23 cellular contexts compared by ENCODE assay signal in the genomic region with DNA sequence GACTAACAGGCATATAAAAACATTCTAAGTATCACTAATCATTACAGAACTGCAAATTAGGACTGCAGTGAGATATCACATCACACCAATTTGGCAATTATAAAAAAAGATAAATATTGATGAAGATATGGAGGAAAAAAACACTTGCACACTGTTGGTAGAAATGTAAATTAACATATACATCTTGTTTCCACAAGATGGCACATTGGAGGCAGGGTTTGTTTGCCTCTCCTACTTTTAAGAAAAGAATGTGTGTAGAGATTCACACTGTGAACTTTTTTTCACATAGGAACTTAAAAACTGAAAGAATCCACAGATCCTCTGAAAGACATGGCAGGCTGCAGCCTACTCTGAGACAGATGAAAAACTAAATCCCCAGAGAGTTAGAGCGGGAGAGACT. TPM values are rescaled to one million over a fixed set of nuclear protein-coding genes. Genes with fewer than 3 reads are reported as not detected.
DNase-seq lines count a peak whose midpoint lies in the region; ATAC-seq, FAIRE-seq and TF ChIP-seq lines count a peak whose summit lies in the region.
"Had no signal": no experiment of that assay in that cellular context is flagged by ENCODE, and none has a peak within 500 bp of the region (broad histone marks: within the 10 kb centered on the region; RNA-seq: fewer than 3 reads in every experiment).

No MANE protein-coding gene starts in this region.

- H3K4me1 ChIP-seq in DND-41 (ENCODE audit: insufficient read depth, low read length) = no peaks in the 10 kb centered on the region

- no peaks in the 10 kb centered on the region for H4K20me1 ChIP-seq in DND-41 (ENCODE audit: insufficient read depth, low read length)

- no peaks in the 10 kb centered on the region for H3K9me3 Mint-ChIP-seq in T-helper 2 cell treated with Interferon-gamma antibody and Interleukin-4, amounts not matched to agents 5 μg/mL and 100 μg/mL, for 36 hours
- H3K9me3 Mint-ChIP-seq in natural killer cell treated with Interleukin-12 subunit alpha and Interleukin-12 subunit beta and Interleukin-15 and Interleukin-18, amount 100 ng/mL, for 72 hours = no peaks in the 10 kb centered on the region
- H3K9me3 Mint-ChIP-seq: activated naive CD4-positive, alpha-beta T cell treated with anti-CD3 and anti-CD28 coated beads, Interleukin-2, amount 50 U/mL, for 24 hours; activated T-cell treated with anti-CD3 and anti-CD28 coated beads, Interleukin-2, amount 50 U/mL, for 72 hours; CD4-positive, CD25-positive, alpha-beta regulatory T cell had no signal

- no peak overlapping the region for H2AFZ ChIP-seq in DND-41 (ENCODE audit: low read depth, low read length)

- H3K4me3 Mint-ChIP-seq in T-helper 2 cell treated with Interferon-gamma antibody and Interleukin-4, amounts not matched to agents 5 μg/mL and 100 μg/mL, for 36 hours = no peak overlapping the region
- no peak overlapping the region for H3K4me3 Mint-ChIP-seq in natural killer cell treated with Interleukin-12 subunit alpha and Interleukin-12 subunit beta and Interleukin-15 and Interleukin-18, amount 100 ng/mL, for 72 hours
- H3K4me3 Mint-ChIP-seq: activated naive CD4-positive, alpha-beta T cell treated with anti-CD3 and anti-CD28 coated beads, Interleukin-2, amount 50 U/mL, for 24 hours; activated T-cell treated with anti-CD3 and anti-CD28 coated beads, Interleukin-2, amount 50 U/mL, for 72 hours; CD4-positive, CD25-positive, alpha-beta regulatory T cell had no signal

- no peaks in the 10 kb centered on the region for H3K4me1 Mint-ChIP-seq in T-helper 2 cell treated with Interferon-gamma antibody and Interleukin-4, amounts not matched to agents 5 μg/mL and 100 μg/mL, for 36 hours (ENCODE audit: low read depth)
- H3K4me1 Mint-ChIP-seq in natural killer cell treated with Interleukin-12 subunit alpha and Interleukin-12 subunit beta and Interleukin-15 and Interleukin-18, amount 100 ng/mL, for 72 hours (ENCODE audit: low read depth in 2 of 2) = no peaks in the 10 kb centered on the region
- H3K4me1 Mint-ChIP-seq: activated naive CD4-positive, alpha-beta T cell treated with anti-CD3 and anti-CD28 coated beads, Interleukin-2, amount 50 U/mL, for 24 hours; CD4-positive, CD25-positive, alpha-beta regulatory T cell had no signal

- TF ChIP-seq POLR2A in erythroblast (IDR thresholded peaks at IDR 0.05; ENCODE audit: low read length) = no peak

- no peaks in the 10 kb centered on the region for H3K27me3 Mint-ChIP-seq in T-helper 2 cell treated with Interferon-gamma antibody and Interleukin-4, amounts not matched to agents 5 μg/mL and 100 μg/mL, for 36 hours (ENCODE audit: low read depth)
- H3K27me3 Mint-ChIP-seq in natural killer cell treated with Interleukin-12 subunit alpha and Interleukin-12 subunit beta and Interleukin-15 and Interleukin-18, amount 100 ng/mL, for 72 hours = peaks cover 0 to 12% of the 10 kb centered on the region in 2 donors
- H3K27me3 Mint-ChIP-seq: activated naive CD4-positive, alpha-beta T cell treated with anti-CD3 and anti-CD28 coated beads, Interleukin-2, amount 50 U/mL, for 24 hours had no signal

- H3K27me3 ChIP-seq in DND-41 (ENCODE audit: insufficient read depth, low read length, poor library complexity) = no peaks in the 10 kb centered on the region

- no peak overlapping the region for H3K4me2 ChIP-seq in DND-41 (ENCODE audit: insufficient read depth, low read length)

- no peaks in the 10 kb centered on the region for H3K36me3 Mint-ChIP-seq in T-helper 2 cell treated with Interferon-gamma antibody and Interleukin-4, amounts not matched to agents 5 μg/mL and 100 μg/mL, for 36 hours (ENCODE audit: low read depth)
- H3K36me3 Mint-ChIP-seq in natural killer cell treated with Interleukin-12 subunit alpha and Interleukin-12 subunit beta and Interleukin-15 and Interleukin-18, amount 100 ng/mL, for 72 hours = no peaks in the 10 kb centered on the region
- H3K36me3 Mint-ChIP-seq: activated naive CD4-positive, alpha-beta T cell treated with anti-CD3 and anti-CD28 coated beads, Interleukin-2, amount 50 U/mL, for 24 hours; CD4-positive, CD25-positive, alpha-beta regulatory T cell had no signal

- ATAC-seq in DND-41 (ENCODE audit: insufficient read depth, low read depth) = no peak
- no peak for ATAC-seq in natural killer cell treated with Interleukin-12 subunit alpha and Interleukin-12 subunit beta and Interleukin-15 and Interleukin-18, amount 100 ng/mL, for 72 hours
- ATAC-seq: activated T-cell treated with anti-CD3 and anti-CD28 coated beads, Interleukin-2, amount 50 U/mL, for 72 hours; SK-N-SH treated with all-trans-retinoic acid at 6 μM for 48 hours had no signal

- no peak overlapping the region for H3K27ac Mint-ChIP-seq in T-helper 2 cell treated with Interferon-gamma antibody and Interleukin-4, amounts not matched to agents 5 μg/mL and 100 μg/mL, for 36 hours
- H3K27ac Mint-ChIP-seq in natural killer cell treated with Interleukin-12 subunit alpha and Interleukin-12 subunit beta and Interleukin-15 and Interleukin-18, amount 100 ng/mL, for 72 hours = no peak overlapping the region
- H3K27ac Mint-ChIP-seq: activated naive CD4-positive, alpha-beta T cell treated with anti-CD3 and anti-CD28 coated beads, Interleukin-2, amount 50 U/mL, for 24 hours; activated T-cell treated with anti-CD3 and anti-CD28 coated beads, Interleukin-2, amount 50 U/mL, for 72 hours; CD4-positive, CD25-positive, alpha-beta regulatory T cell had no signal

- no peak overlapping the region for H3K4me3 ChIP-seq in DND-41 (ENCODE audit: low read depth in 1 of 2, low read length in 2 of 2)
- H3K4me3 ChIP-seq: skin epidermis had no signal

- no peak overlapping the region for H3K9ac ChIP-seq in DND-41 (ENCODE audit: low read depth, low read length)

- FAIRE-seq in GM18507 (lab: Jason Lieb, UNC) (peak; percentile 72), RCC 7860 (lab: Jason Lieb, UNC) (peak; percentile 23)
- FAIRE-seq: endometrium, islet of Langerhans had no signal

- H3K79me2 ChIP-seq in DND-41 (ENCODE audit: insufficient read depth, low read length) = no peaks in the 10 kb centered on the region

- H3K9me3 ChIP-seq in DND-41 (ENCODE audit: insufficient read depth, low read length, severe bottlenecking) = no peaks in the 10 kb centered on the region

- TF ChIP-seq CTCF in DND-41 (IDR thresholded peaks at IDR 0.05; ENCODE audit: borderline replicate concordance, extremely low read depth, low read length, poor library complexity, severe bottlenecking) = peak; percentile 24

- DNase-seq in DND-41 = no peak
- no peak for DNase-seq in GM18507 (ENCODE audit: extremely low spot score, insufficient read length, low read depth)
- no peak for DNase-seq in RCC 7860 (ENCODE audit: low spot score)
- peak; percentile 25 to 39 for DNase-seq in erythroblast (lab: John Stamatoyannopoulos, UW)
- no peak for DNase-seq in amniotic stem cell (lab: John Stamatoyannopoulos, UW)
- no peak for DNase-seq in T-helper 2 cell treated with Interferon-gamma antibody and Interleukin-4, amounts not matched to agents 5 μg/mL and 100 μg/mL, for 36 hours (ENCODE audit: low spot score)
- DNase-seq in NCI-H748 (lab: John Stamatoyannopoulos, UW; ENCODE audit: unreplicated experiment) = no peak
- no peak for DNase-seq in natural killer cell treated with Interleukin-12 subunit alpha and Interleukin-12 subunit beta and Interleukin-15 and Interleukin-18, amount 100 ng/mL, for 72 hours (ENCODE audit: low spot score)
- DNase-seq: activated CD4-positive, CD25-positive, alpha-beta regulatory T cell treated with anti-CD3 and anti-CD28 coated beads, Interleukin-2, amount 50 U/mL, for 72 hours; activated T-cell treated with anti-CD3 and anti-CD28 coated beads, Interleukin-2, amount 50 U/mL, for 72 hours; CD4-positive, CD25-positive, alpha-beta regulatory T cell; cortex of kidney; DMS 273 treated with DMSO at 0.1 percent for 48 hours; GF-D8; HCEC 1CT; NCI-H1417; RPMI8226; T-helper 9 cell had no signal

- H3K27ac ChIP-seq in DND-41 (ENCODE audit: low read length) = no peak overlapping the region
- H3K27ac ChIP-seq: skin epidermis had no signal

- H3K36me3 ChIP-seq in DND-41 (ENCODE audit: insufficient read depth, low read length) = no peaks in the 10 kb centered on the region

RNA-seq across cellular contexts. Expression of a gene that starts 21.4 kb away (rescaled TPM):
- 10 to 100 TPM in 1 of 2 donors, not detected in 1; 38.9 TPM for total RNA-seq in natural killer cell treated with Interleukin-12 subunit alpha and Interleukin-12 subunit beta and Interleukin-15 and Interleukin-18, amount 100 ng/mL, for 72 hours
- total RNA-seq: CD4-positive, CD25-positive, alpha-beta regulatory T cell had no signal

Comparison
In these comparisons a context has a peak if more than half of its experiments do, and no peak if none do; other contexts are left out.
1. DNase-seq: peak in erythroblast (2 of 2); none in DND-41 (single experiment), GM18507 (single experiment), RCC 7860 (single experiment), amniotic stem cell (single experiment), T-helper 2 cell treated with Interferon-gamma antibody and Interleukin-4, amounts not matched to agents 5 μg/mL and 100 μg/mL, for 36 hours (single experiment), NCI-H748 (single experiment) and natural killer cell treated with Interleukin-12 subunit alpha and Interleukin-12 subunit beta and Interleukin-15 and Interleukin-18, amount 100 ng/mL, for 72 hours (single experiment).